In genomic region chr2:195026261-195026660, GRCh38 we compare ENCODE assay signal across 20 cellular contexts.
DNase-seq lines count a peak whose midpoint lies in the region; ATAC-seq, FAIRE-seq and TF ChIP-seq lines count a peak whose summit lies in the region.
"Had no signal": no experiment of that assay in that cellular context is flagged by ENCODE, and none has a peak within 500 bp of the region (broad histone marks: within the 10 kb centered on the region; RNA-seq: fewer than 3 reads in every experiment).

No MANE protein-coding gene starts in this region.

- peak overlapping the region; percentile 10; the same call in 1 of the 3 replicates for H3K4me2 ChIP-seq in A549
- H3K4me2 ChIP-seq: SK-N-SH had no signal

- peaks cover 9% of the 10 kb centered on the region for H3K27me3 Mint-ChIP-seq in activated T-helper 17 cell treated with anti-CD3 and anti-CD28 coated beads, Interleukin-2, amount 50 U/mL, for 72 hours
- H3K27me3 Mint-ChIP-seq: dendritic cell treated with granulocyte-macrophage colony-stimulating factor and Interleukin-4, amounts not matched to agents 40 ng/mL and 50 ng/mL, for 4 days had no signal

- H3K4me3 Mint-ChIP-seq in activated T-helper 17 cell treated with anti-CD3 and anti-CD28 coated beads, Interleukin-2, amount 50 U/mL, for 72 hours, result no peak overlapping the region
- H3K4me3 Mint-ChIP-seq: activated CD4-positive, alpha-beta T cell treated with anti-CD3 and anti-CD28 coated beads, Interleukin-2, amount 10 ng/mL, durations not matched to agents 24 days and 14 days; CD4-positive, CD25-positive, alpha-beta regulatory T cell; dendritic cell treated with granulocyte-macrophage colony-stimulating factor and Interleukin-4, amounts not matched to agents 40 ng/mL and 50 ng/mL, for 4 days had no signal

- H3K4me1 Mint-ChIP-seq in activated T-helper 17 cell treated with anti-CD3 and anti-CD28 coated beads, Interleukin-2, amount 50 U/mL, for 72 hours, result peaks cover 6% of the 10 kb centered on the region
- H3K4me1 Mint-ChIP-seq: CD4-positive, CD25-positive, alpha-beta regulatory T cell had no signal

- H3K27ac ChIP-seq in A549, result peak overlapping the region in 1 of 2 experiments; percentile 40; a peak in 1 of 6 replicates
- H3K27ac ChIP-seq: lower lobe of right lung, right lobe of liver had no signal

- peak; percentile 43 to 62; a peak in 3 of 6 replicates for ATAC-seq in A549
- ATAC-seq in activated T-helper 17 cell treated with anti-CD3 and anti-CD28 coated beads, Interleukin-2, amount 50 U/mL, for 72 hours (replicated peaks), result peak; percentile 60
- no peak for ATAC-seq in HG02870 (IDR thresholded peaks at IDR 0.05; ENCODE audit: unreplicated experiment)
- ATAC-seq in HG03159 (IDR thresholded peaks at IDR 0.05; ENCODE audit: unreplicated experiment), result no peak
- ATAC-seq: lower lobe of right lung, right lobe of liver had no signal

- no peak overlapping the region for H3K4me3 ChIP-seq in A549
- no peak overlapping the region for H3K4me3 ChIP-seq in fibroblast of the aortic adventitia (ENCODE audit: low read depth, low read length)
- H3K4me3 ChIP-seq: lower lobe of right lung, right lobe of liver had no signal

- no peak for TF ChIP-seq EP300 in A549 (IDR thresholded peaks at IDR 0.05)

- POLR2A ChIA-PET in A549 (lab: Yijun Ruan, JAX), result no interaction called here

- TF ChIP-seq POLR2A in A549 (IDR thresholded peaks at IDR 0.05; ENCODE audit: low read length), result no peak

- no peaks in the 10 kb centered on the region for H3K9me3 Mint-ChIP-seq in activated T-helper 17 cell treated with anti-CD3 and anti-CD28 coated beads, Interleukin-2, amount 50 U/mL, for 72 hours
- H3K9me3 Mint-ChIP-seq: activated CD4-positive, alpha-beta T cell treated with anti-CD3 and anti-CD28 coated beads, Interleukin-2, amount 10 ng/mL, durations not matched to agents 24 days and 14 days; dendritic cell treated with granulocyte-macrophage colony-stimulating factor and Interleukin-4, amounts not matched to agents 40 ng/mL and 50 ng/mL, for 4 days had no signal

- no peaks in the 10 kb centered on the region for H3K36me3 Mint-ChIP-seq in activated T-helper 17 cell treated with anti-CD3 and anti-CD28 coated beads, Interleukin-2, amount 50 U/mL, for 72 hours (ENCODE audit: low read depth)
- H3K36me3 Mint-ChIP-seq: CD4-positive, CD25-positive, alpha-beta regulatory T cell had no signal

- no peaks in the 10 kb centered on the region for H3K9me3 ChIP-seq in A549
- H3K9me3 ChIP-seq: lower lobe of right lung, right lobe of liver, SK-N-SH had no signal

- no peak for FAIRE-seq in A549 (lab: Jason Lieb, UNC)

- 86% methylated on average over 1 of the region's 1 CpG for WGBS in A549 (ENCODE audit: missing lambda C conversion rate)

- CTCF ChIA-PET in A549 (lab: Yijun Ruan, JAX), result interaction anchor here (1.6 kb wide), 1 partner anchor 9 kb away, joined by 5 read pairs; no protein-coding TSS in a partner anchor

- DNase-seq in A549 (ENCODE audit: low read depth in 1 of 2, low spot score in 1 of 2) (peak in 1 of 2 experiments; percentile 33), HS-5 (ENCODE audit: low read depth) (peak; percentile 61), fibroblast of the aortic adventitia (ENCODE audit: low read depth) (peak; percentile 24), NCI-H748 treated with DMSO at 0.1 percent for 48 hours (lab: John Stamatoyannopoulos, UW) (no peak), NOMO-1 treated with DMSO at 0.1 percent for 48 hours (lab: John Stamatoyannopoulos, UW; ENCODE audit: unreplicated experiment) (no peak)
- DNase-seq: activated CD4-positive, alpha-beta T cell treated with anti-CD3 and anti-CD28 coated beads, Interleukin-2, amount 10 ng/mL, durations not matched to agents 24 days and 14 days; activated CD8-positive, alpha-beta memory T cell treated with anti-CD3 and anti-CD28 coated beads, Interleukin-2, amount 50 U/mL, for 48 hours; CD4-positive, CD25-positive, alpha-beta regulatory T cell; head of caudate nucleus; lower lobe of right lung; NCI-H524; occipital lobe; right lobe of liver; SK-N-SH; stimulated activated CD4-positive, alpha-beta T cell treated with anti-CD3 and anti-CD28 coated beads, Interleukin-1b, Interleukin-23, amount 100 ng/mL, for 48 hours; T1000 had no signal

- H3K4me1 ChIP-seq in A549, result peaks cover 8% of the 10 kb centered on the region; the same call in 2 of the 3 replicates
- H3K4me1 ChIP-seq: lower lobe of right lung, right lobe of liver had no signal

- no peak for TF ChIP-seq RAD21 in A549 (conservative IDR thresholded peaks at IDR 0.05 in 1 of 2, IDR thresholded peaks at IDR 0.05 in 1 of 2)

- TF ChIP-seq CTCF in A549 (IDR thresholded peaks at IDR 0.05) (no peak), fibroblast of the aortic adventitia (IDR thresholded peaks at IDR 0.05; ENCODE audit: insufficient read depth, low read length) (no peak)

- no peak overlapping the region for H3K27ac Mint-ChIP-seq in activated T-helper 17 cell treated with anti-CD3 and anti-CD28 coated beads, Interleukin-2, amount 50 U/mL, for 72 hours
- H3K27ac Mint-ChIP-seq: activated CD4-positive, alpha-beta T cell treated with anti-CD3 and anti-CD28 coated beads, Interleukin-2, amount 10 ng/mL, durations not matched to agents 24 days and 14 days; CD4-positive, CD25-positive, alpha-beta regulatory T cell; dendritic cell treated with granulocyte-macrophage colony-stimulating factor and Interleukin-4, amounts not matched to agents 40 ng/mL and 50 ng/mL, for 4 days had no signal

TF ChIP-seq in A549, 52 proteins besides CTCF, POLR2A, EP300 and RAD21:
- no peak for TF ChIP-seq BHLHE40 (IDR thresholded peaks at IDR 0.05; ENCODE audit: low read depth, low read length)
- TF ChIP-seq RARB (CRISPR knock-in tag; IDR thresholded peaks at IDR 0.05), result no peak
- TF ChIP-seq REST (IDR thresholded peaks at IDR 0.05), result no peak
- TF ChIP-seq ZSCAN20 (CRISPR knock-in tag; IDR thresholded peaks at IDR 0.05), result no peak
- no peak for TF ChIP-seq KDM5A (IDR thresholded peaks at IDR 0.05)
- TF ChIP-seq KDM1A (IDR thresholded peaks at IDR 0.05; ENCODE audit: low read depth), result no peak
TF ChIP-seq in A549: peak in this region for 0.

Comparison
In these comparisons a context has a peak if more than half of its experiments do, and no peak if none do; other contexts are left out.
1. ATAC-seq: peak in A549 (2 of 2) and activated T-helper 17 cell treated with anti-CD3 and anti-CD28 coated beads, Interleukin-2, amount 50 U/mL, for 72 hours (single experiment); none in HG02870 (single experiment) and HG03159 (single experiment).
2. DNase-seq: peak in HS-5 (single experiment) and fibroblast of the aortic adventitia (single experiment); none in NCI-H748 treated with DMSO at 0.1 percent for 48 hours (single experiment) and NOMO-1 treated with DMSO at 0.1 percent for 48 hours (single experiment).